ENCODE assay signal across 1 cellular context in genomic region chr2:38505779-38506178, GRCh38.
TF ChIP-seq lines count a peak whose summit lies in the region.

No MANE protein-coding gene starts in this region.

TF ChIP-seq in SK-N-SH, 30 proteins besides CTCF, POLR2A, EP300 and RAD21 (continued from another document):
- no peak for TF ChIP-seq RFX5 (IDR thresholded peaks at IDR 0.05; ENCODE audit: low read length)
